ENCODE assay signal across 1 cellular context in genomic region chr20:63855363-63856110, GRCh38.
TF ChIP-seq lines count a peak whose summit lies in the region.

No MANE protein-coding gene starts in this region.

TF ChIP-seq in IMR-90, 13 proteins besides CTCF, POLR2A, EP300 and RAD21:
- TF ChIP-seq MXI1 (IDR thresholded peaks at IDR 0.05; ENCODE audit: borderline replicate concordance, low read depth, low read length): no peak
- TF ChIP-seq FOS (IDR thresholded peaks at IDR 0.05; ENCODE audit: low read depth, low read length): no peak
- no peak for TF ChIP-seq NFE2L2 (IDR thresholded peaks at IDR 0.05; ENCODE audit: low read depth, low read length)
- no peak for TF ChIP-seq BHLHE40 (IDR thresholded peaks at IDR 0.05; ENCODE audit: low read depth, low read length)
- TF ChIP-seq MAZ (IDR thresholded peaks at IDR 0.05; ENCODE audit: borderline replicate concordance, low read depth, low read length): no peak
- TF ChIP-seq MAFK (IDR thresholded peaks at IDR 0.05; ENCODE audit: low read depth, low read length): no peak
- no peak for TF ChIP-seq ELK1 (IDR thresholded peaks at IDR 0.05; ENCODE audit: borderline replicate concordance, low read depth, low read length)
- TF ChIP-seq CEBPB (IDR thresholded peaks at IDR 0.05; ENCODE audit: low read depth, low read length): no peak
- no peak for TF ChIP-seq CHD1 (IDR thresholded peaks at IDR 0.05; ENCODE audit: low read depth, low read length)
- no peak for TF ChIP-seq RCOR1 (IDR thresholded peaks at IDR 0.05; ENCODE audit: insufficient replicate concordance, low read length)
- TF ChIP-seq RFX5 (IDR thresholded peaks at IDR 0.05; ENCODE audit: low read depth, low read length): no peak
- TF ChIP-seq SMC3 (IDR thresholded peaks at IDR 0.05; ENCODE audit: low read depth, low read length): no peak
- TF ChIP-seq USF2 (IDR thresholded peaks at IDR 0.05; ENCODE audit: low read depth, low read length): no peak
